In the genomic region with DNA sequence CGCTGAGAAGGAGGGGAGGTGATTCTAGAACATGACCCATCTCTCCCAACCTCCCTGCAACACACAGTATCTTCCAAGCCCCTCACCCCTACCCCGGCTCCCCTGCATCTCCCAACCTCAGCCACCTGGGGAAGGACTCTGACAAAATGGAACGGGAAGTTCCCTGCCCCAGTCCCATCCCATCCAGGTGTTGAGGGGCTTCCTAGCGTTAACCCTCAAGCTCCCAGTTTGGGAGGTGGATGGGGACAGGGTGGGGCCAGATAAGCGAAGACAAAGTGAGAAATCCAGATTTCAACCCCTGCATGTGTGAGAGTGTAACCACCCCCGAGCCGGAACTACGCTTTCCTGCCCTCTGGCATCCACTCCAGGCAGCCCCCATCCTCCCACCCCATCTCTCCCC, we compare ENCODE assay signal across 1 cellular context.
TF ChIP-seq lines count a peak whose summit lies in the region.

No MANE protein-coding gene starts in this region.

TF ChIP-seq in SK-N-SH, 30 proteins besides CTCF, POLR2A, EP300 and RAD21:
- TF ChIP-seq NRF1 (IDR thresholded peaks at IDR 0.05; ENCODE audit: low read depth, low read length): no peak
